ENCODE assay signal across 9 cellular contexts in the genomic region with DNA sequence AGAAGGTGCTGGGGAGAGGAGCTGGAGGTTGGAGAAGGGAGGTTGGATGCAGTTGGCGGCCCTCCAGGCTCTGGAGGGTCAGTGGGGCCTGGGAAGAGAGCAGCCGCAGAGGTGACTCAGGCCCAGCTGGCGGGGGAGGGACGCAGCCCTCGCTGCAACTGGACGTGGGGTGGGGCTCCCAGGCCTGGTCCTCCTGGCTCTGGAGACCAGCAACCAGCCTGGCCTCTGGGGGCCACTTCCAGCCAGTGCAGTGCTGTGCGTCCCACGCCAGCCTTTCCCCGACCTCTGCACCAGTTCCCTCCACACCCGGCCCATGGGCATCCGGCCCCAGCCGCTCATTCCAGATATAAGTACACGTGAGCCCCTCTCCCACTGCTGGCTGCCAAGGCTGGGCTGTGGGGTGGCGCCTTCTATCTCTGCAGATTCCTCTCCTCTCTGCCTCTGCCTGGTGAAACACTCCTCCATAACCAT. TPM values are rescaled to one million over a fixed set of nuclear protein-coding genes. Genes with fewer than 3 reads are reported as not detected.
DNase-seq lines count a peak whose midpoint lies in the region; TF ChIP-seq lines count a peak whose summit lies in the region.
"Had no signal": no experiment of that assay in that cellular context is flagged by ENCODE, and none has a peak within 500 bp of the region (broad histone marks: within the 10 kb centered on the region; RNA-seq: fewer than 3 reads in every experiment).

No MANE protein-coding gene starts in this region.

- H3K27ac ChIP-seq in spleen = peak overlapping the region in 6 of 8 donors; percentile 29 to 87 (median 64)

- in situ Hi-C loops in astrocyte of the cerebellum (cut with HindIII; ENCODE audit: low sequenced_read_pairs) = no loop called here

- TF ChIP-seq POLR2A in spleen (IDR thresholded peaks at IDR 0.05) = no peak

- H3K4me3 ChIP-seq in astrocyte of the cerebellum (ENCODE audit: low read depth, low read length) (no peak overlapping the region), spleen (no peak overlapping the region)

- H3K9me3 ChIP-seq in spleen = no peaks in the 10 kb centered on the region

- peaks cover 0 to 7% (median 0%) of the 10 kb centered on the region in 7 donors for H3K27me3 ChIP-seq in spleen (replicated peaks in 1 of 7)

- TF ChIP-seq CTCF in astrocyte of the cerebellum (IDR thresholded peaks at IDR 0.05; ENCODE audit: low read depth, low read length, missing control alignments) = no peak
- no peak for TF ChIP-seq CTCF in spleen (IDR thresholded peaks at IDR 0.05 in 8 of 11, conservative IDR thresholded peaks at IDR 0.05 in 3 of 11)

- peak; percentile 77 for DNase-seq in H4 (ENCODE audit: low spot score)
- DNase-seq in astrocyte of the cerebellum (ENCODE audit: low read depth) = peak; percentile 85
- DNase-seq in iPS-NIHi7 (ENCODE audit: extremely low spot score) = peak; percentile 46
- DNase-seq in spleen = no peak
- no peak for DNase-seq in NOMO-1 (lab: John Stamatoyannopoulos, UW; ENCODE audit: unreplicated experiment in 2 of 2)
- DNase-seq in activated CD4-positive, alpha-beta T cell treated with anti-CD3 and anti-CD28 coated beads, Interleukin-2, amount 50 U/mL, for 4 hours = no peak
- no peak for DNase-seq in DMS79 (lab: John Stamatoyannopoulos, UW)
- no peak for DNase-seq in activated effector memory CD4-positive, alpha-beta T cell treated with Interleukin-2 at 50 U/mL for 16 hours
- DNase-seq: NCI-H187 had no signal

- peaks cover 0 to 49% (median 24%) of the 10 kb centered on the region in 6 donors for H3K4me1 ChIP-seq in spleen

- no peaks in the 10 kb centered on the region for H3K36me3 ChIP-seq in spleen

- whole genome bisulfite sequencing in spleen, 5 donors = 64 to 77% (median 71%) methylated on average over 13 to 14 of the region's 14 CpGs

- intact Hi-C loops in spleen (cut with DNase I; ENCODE audit: low total_unique reads) = no loop called here

RNA-seq across cellular contexts. Expression of gene COL18A1, which starts 38.0 kb away (rescaled TPM):
- total RNA-seq in H4 (2014; rRNA removed; shearing (Covaris generic)) = 8.4 and 15.1 TPM in 2 replicates
- 100 to 1,000 TPM in 3 of 7 donors, 10 to 100 TPM in 4; 71.8 to 208 (median 99.6) TPM for total RNA-seq in spleen
- 10 to 100 TPM; 35.0 to 66.9 (median 60.0) TPM for polyA plus RNA-seq in spleen

Comparison
In these comparisons a context has a peak if more than half of its experiments do, and no peak if none do; other contexts are left out.
1. DNase-seq: peak in H4 (single experiment), astrocyte of the cerebellum (single experiment) and iPS-NIHi7 (single experiment); none in spleen (single experiment), NOMO-1 (0 of 2), activated CD4-positive, alpha-beta T cell treated with anti-CD3 and anti-CD28 coated beads, Interleukin-2, amount 50 U/mL, for 4 hours (0 of 2), DMS79 (single experiment) and activated effector memory CD4-positive, alpha-beta T cell treated with Interleukin-2 at 50 U/mL for 16 hours (single experiment).